ENCODE assay signal across 14 cellular contexts in the genomic region with DNA sequence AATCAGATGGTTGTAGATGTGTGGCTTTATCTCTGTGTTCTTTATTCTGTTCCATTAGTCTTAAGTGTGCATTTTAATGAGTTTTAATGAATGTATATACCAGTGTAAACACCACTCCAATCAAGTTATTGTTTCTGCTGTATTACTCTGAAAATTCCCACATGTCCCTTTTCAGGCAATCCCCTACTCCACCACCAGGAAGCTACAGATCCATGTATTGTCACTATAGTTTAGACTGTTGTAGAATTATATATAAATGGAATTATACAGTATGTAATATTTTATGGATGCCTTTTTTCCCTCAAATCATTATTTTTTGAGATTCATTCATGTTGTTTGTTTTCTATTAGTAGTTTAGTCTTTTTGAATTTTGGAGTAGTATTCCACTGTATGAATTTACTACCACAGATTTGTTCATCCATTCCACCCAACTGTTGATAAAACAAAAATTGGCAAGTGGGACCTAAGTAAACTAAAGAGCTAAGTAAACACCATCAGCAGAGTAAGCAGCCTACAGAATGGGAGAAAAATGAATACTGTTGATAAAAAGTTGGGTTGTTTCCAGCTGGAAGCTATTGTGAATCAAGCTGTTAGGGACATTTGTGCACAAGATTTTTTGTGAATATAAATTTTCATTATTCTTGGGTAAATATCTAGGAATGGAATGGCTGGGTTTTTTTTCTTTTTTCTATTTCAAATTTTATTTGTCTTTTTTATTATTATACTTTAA.
DNase-seq lines count a peak whose midpoint lies in the region; ATAC-seq and TF ChIP-seq lines count a peak whose summit lies in the region.
"Had no signal": no experiment of that assay in that cellular context is flagged by ENCODE, and none has a peak within 500 bp of the region (broad histone marks: within the 10 kb centered on the region; RNA-seq: fewer than 3 reads in every experiment).

No MANE protein-coding gene starts in this region.

- H3K9me3 ChIP-seq in osteoblast (ENCODE audit: low read depth, low read length) = no peaks in the 10 kb centered on the region
- H3K9me3 ChIP-seq: tibial artery had no signal

- ATAC-seq in HG02973 (IDR thresholded peaks at IDR 0.05; ENCODE audit: unreplicated experiment) (no peak), HG02642 (IDR thresholded peaks at IDR 0.05; ENCODE audit: poor library complexity, unreplicated experiment) (no peak)
- ATAC-seq: activated CD4-positive, CD25-positive, alpha-beta regulatory T cell treated with anti-CD3 and anti-CD28 coated beads, Interleukin-2, amount 50 U/mL, for 24 hours; left colon had no signal

- no peaks in the 10 kb centered on the region for H3K4me1 ChIP-seq in osteoblast (ENCODE audit: insufficient read depth, low read length)
- H3K4me1 ChIP-seq: tibial artery had no signal

- no peaks in the 10 kb centered on the region for H3K27me3 ChIP-seq in osteoblast (ENCODE audit: insufficient read depth, low read length)
- H3K27me3 ChIP-seq: tibial artery had no signal

- in situ Hi-C loops in G401 (cut with HindIII; ENCODE audit: low sequenced_read_pairs) (no loop called here), astrocyte of the cerebellum (cut with HindIII; ENCODE audit: low sequenced_read_pairs) (no loop called here)

- H3K4me3 ChIP-seq in astrocyte of the cerebellum (ENCODE audit: low read depth, low read length) (no peak overlapping the region), osteoblast (ENCODE audit: insufficient read depth, low read length) (no peak overlapping the region)
- H3K4me3 ChIP-seq: tibial artery had no signal

- H3K79me2 ChIP-seq in osteoblast (ENCODE audit: insufficient read depth, low read length) = no peaks in the 10 kb centered on the region

- no peak overlapping the region for H2AFZ ChIP-seq in osteoblast (ENCODE audit: low read length)

- TF ChIP-seq CTCF in astrocyte of the cerebellum (IDR thresholded peaks at IDR 0.05; ENCODE audit: low read depth, low read length, missing control alignments) (peak; percentile 10), osteoblast (IDR thresholded peaks at IDR 0.05; ENCODE audit: extremely low read depth, low read depth, low read length) (peak; percentile 16)

- no peak overlapping the region for H3K27ac ChIP-seq in osteoblast (ENCODE audit: low read depth, low read length)
- H3K27ac ChIP-seq: tibial artery had no signal

- no peaks in the 10 kb centered on the region for H4K20me1 ChIP-seq in osteoblast (ENCODE audit: insufficient read depth, low read length)

- no peaks in the 10 kb centered on the region for H3K36me3 ChIP-seq in osteoblast (ENCODE audit: insufficient read depth, low read length)
- H3K36me3 ChIP-seq: tibial artery had no signal

- H3K4me2 ChIP-seq in osteoblast (ENCODE audit: insufficient read depth, low read length) = no peak overlapping the region

- peak; percentile 58 for DNase-seq in G401 (ENCODE audit: low spot score)
- DNase-seq in NCI-H146 (lab: John Stamatoyannopoulos, UW) = peak; percentile 45
- no peak for DNase-seq in astrocyte of the cerebellum (ENCODE audit: low read depth)
- no peak for DNase-seq in osteoblast (ENCODE audit: insufficient read length, low spot score, missing footprints)
- DNase-seq in HT-29 (ENCODE audit: low spot score) = no peak
- DNase-seq: activated CD8-positive, alpha-beta memory T cell treated with anti-CD3 and anti-CD28 coated beads, Interleukin-2, amount 50 U/mL, for 4 hours; activated naive CD4-positive, alpha-beta T cell treated with anti-CD3 and anti-CD28 coated beads, Interleukin-2, amount 10 ng/mL, durations not matched to agents 7 days and 5 days; CD4-positive, CD25-positive, alpha-beta regulatory T cell; hippocampal formation; left colon; tibial artery had no signal

Comparison
In these comparisons a context has a peak if more than half of its experiments do, and no peak if none do; other contexts are left out.
1. DNase-seq: peak in G401 (single experiment) and NCI-H146 (single experiment); none in astrocyte of the cerebellum (single experiment), osteoblast (single experiment) and HT-29 (single experiment).